Comparison of ENCODE assay signal across 2 cellular contexts in genomic region chr1:14804626-14805025, GRCh38.
A peak's percentile ranks its signal among the peaks of the same experiment; 100 is the strongest.
TF ChIP-seq lines count a peak whose summit lies in the region.

No MANE protein-coding gene starts in this region.

TF ChIP-seq in IMR-90, 13 proteins besides CTCF, POLR2A, EP300 and RAD21 (continued from another document):
- TF ChIP-seq MXI1 (IDR thresholded peaks at IDR 0.05; ENCODE audit: borderline replicate concordance, low read depth, low read length) (no peak), FOS (IDR thresholded peaks at IDR 0.05; ENCODE audit: low read depth, low read length) (no peak), CHD1 (IDR thresholded peaks at IDR 0.05; ENCODE audit: low read depth, low read length) (no peak), USF2 (IDR thresholded peaks at IDR 0.05; ENCODE audit: low read depth, low read length) (no peak), BHLHE40 (IDR thresholded peaks at IDR 0.05; ENCODE audit: low read depth, low read length) (no peak), SMC3 (IDR thresholded peaks at IDR 0.05; ENCODE audit: low read depth, low read length) (no peak), MAFK (IDR thresholded peaks at IDR 0.05; ENCODE audit: low read depth, low read length) (no peak), RCOR1 (IDR thresholded peaks at IDR 0.05; ENCODE audit: insufficient replicate concordance, low read length) (no peak), ELK1 (IDR thresholded peaks at IDR 0.05; ENCODE audit: borderline replicate concordance, low read depth, low read length) (no peak)

TF ChIP-seq in K562, 482 proteins besides CTCF, POLR2A, EP300 and RAD21 (continued from another document):
- TF ChIP-seq TFAP4 (CRISPR knock-in tag; IDR thresholded peaks at IDR 0.05; ENCODE audit: borderline replicate concordance) (peak; percentile 24; the same call in 1 of the 2 replicates), PKNOX1 (IDR thresholded peaks at IDR 0.05) (peak; percentile 76), YY1 (IDR thresholded peaks at IDR 0.05; ENCODE audit: borderline replicate concordance in 1 of 3, control insufficient read depth in 1 of 3, extremely low read depth in 1 of 3, insufficient read depth in 3 of 3, insufficient read length in 1 of 3, insufficient replicate concordance in 2 of 3, low read depth in 1 of 3, low read length in 2 of 3) (peak in 1 of 3 experiments; percentile 35), SMC3 (conservative IDR thresholded peaks at IDR 0.05; ENCODE audit: insufficient read depth, low read depth, low read length) (peak; percentile 53), HLTF (IDR thresholded peaks at IDR 0.05) (no peak), SMAD4 (CRISPR knock-in tag; conservative IDR thresholded peaks at IDR 0.05) (0 out of 2 replicates have a peak, but pooled peaks have one; percentile 22), ZBTB12 (CRISPR knock-in tag; IDR thresholded peaks at IDR 0.05) (no peak), POU5F1 (IDR thresholded peaks at IDR 0.05; ENCODE audit: borderline replicate concordance, low read depth, low read length, partially characterized antibody) (no peak), ZNF830 (CRISPR knock-in tag; IDR thresholded peaks at IDR 0.05) (no peak), ARID2 (IDR thresholded peaks at IDR 0.05) (no peak), MEIS2 (IDR thresholded peaks at IDR 0.05; ENCODE audit: partially characterized antibody) (peak; percentile 59), GABPB1 (CRISPR knock-in tag; IDR thresholded peaks at IDR 0.05) (0 out of 2 replicates have a peak, but pooled peaks have one; percentile 26), POLR3A (IDR thresholded peaks at IDR 0.05; ENCODE audit: borderline replicate concordance, extremely low read depth, insufficient read depth, insufficient read length) (no peak), JUND (IDR thresholded peaks at IDR 0.05; ENCODE audit: borderline replicate concordance, low read depth, low read length) (0 out of 2 replicates have a peak, but pooled peaks have one; percentile 6), JUND (tag; IDR thresholded peaks at IDR 0.05; ENCODE audit: borderline replicate concordance, low read depth, low read length) (no peak; the same call in 2 of the 3 replicates), ZBTB8A (IDR thresholded peaks at IDR 0.05; ENCODE audit: partially characterized antibody) (no peak), SMAD3 (CRISPR knock-in tag; conservative IDR thresholded peaks at IDR 0.05) (no peak), ESRRB (CRISPR knock-in tag; IDR thresholded peaks at IDR 0.05; ENCODE audit: borderline replicate concordance) (no peak)
- TF ChIP-seq, protein P1, sequence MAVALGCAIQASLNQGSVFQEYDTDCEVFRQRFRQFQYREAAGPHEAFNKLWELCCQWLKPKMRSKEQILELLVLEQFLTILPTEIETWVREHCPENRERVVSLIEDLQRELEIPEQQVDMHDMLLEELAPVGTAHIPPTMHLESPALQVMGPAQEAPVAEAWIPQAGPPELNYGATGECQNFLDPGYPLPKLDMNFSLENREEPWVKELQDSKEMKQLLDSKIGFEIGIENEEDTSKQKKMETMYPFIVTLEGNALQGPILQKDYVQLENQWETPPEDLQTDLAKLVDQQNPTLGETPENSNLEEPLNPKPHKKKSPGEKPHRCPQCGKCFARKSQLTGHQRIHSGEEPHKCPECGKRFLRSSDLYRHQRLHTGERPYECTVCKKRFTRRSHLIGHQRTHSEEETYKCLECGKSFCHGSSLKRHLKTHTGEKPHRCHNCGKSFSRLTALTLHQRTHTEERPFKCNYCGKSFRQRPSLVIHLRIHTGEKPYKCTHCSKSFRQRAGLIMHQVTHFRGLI (CRISPR knock-in tag; IDR thresholded peaks at IDR 0.05), result no peak
- TF ChIP-seq, protein P2, sequence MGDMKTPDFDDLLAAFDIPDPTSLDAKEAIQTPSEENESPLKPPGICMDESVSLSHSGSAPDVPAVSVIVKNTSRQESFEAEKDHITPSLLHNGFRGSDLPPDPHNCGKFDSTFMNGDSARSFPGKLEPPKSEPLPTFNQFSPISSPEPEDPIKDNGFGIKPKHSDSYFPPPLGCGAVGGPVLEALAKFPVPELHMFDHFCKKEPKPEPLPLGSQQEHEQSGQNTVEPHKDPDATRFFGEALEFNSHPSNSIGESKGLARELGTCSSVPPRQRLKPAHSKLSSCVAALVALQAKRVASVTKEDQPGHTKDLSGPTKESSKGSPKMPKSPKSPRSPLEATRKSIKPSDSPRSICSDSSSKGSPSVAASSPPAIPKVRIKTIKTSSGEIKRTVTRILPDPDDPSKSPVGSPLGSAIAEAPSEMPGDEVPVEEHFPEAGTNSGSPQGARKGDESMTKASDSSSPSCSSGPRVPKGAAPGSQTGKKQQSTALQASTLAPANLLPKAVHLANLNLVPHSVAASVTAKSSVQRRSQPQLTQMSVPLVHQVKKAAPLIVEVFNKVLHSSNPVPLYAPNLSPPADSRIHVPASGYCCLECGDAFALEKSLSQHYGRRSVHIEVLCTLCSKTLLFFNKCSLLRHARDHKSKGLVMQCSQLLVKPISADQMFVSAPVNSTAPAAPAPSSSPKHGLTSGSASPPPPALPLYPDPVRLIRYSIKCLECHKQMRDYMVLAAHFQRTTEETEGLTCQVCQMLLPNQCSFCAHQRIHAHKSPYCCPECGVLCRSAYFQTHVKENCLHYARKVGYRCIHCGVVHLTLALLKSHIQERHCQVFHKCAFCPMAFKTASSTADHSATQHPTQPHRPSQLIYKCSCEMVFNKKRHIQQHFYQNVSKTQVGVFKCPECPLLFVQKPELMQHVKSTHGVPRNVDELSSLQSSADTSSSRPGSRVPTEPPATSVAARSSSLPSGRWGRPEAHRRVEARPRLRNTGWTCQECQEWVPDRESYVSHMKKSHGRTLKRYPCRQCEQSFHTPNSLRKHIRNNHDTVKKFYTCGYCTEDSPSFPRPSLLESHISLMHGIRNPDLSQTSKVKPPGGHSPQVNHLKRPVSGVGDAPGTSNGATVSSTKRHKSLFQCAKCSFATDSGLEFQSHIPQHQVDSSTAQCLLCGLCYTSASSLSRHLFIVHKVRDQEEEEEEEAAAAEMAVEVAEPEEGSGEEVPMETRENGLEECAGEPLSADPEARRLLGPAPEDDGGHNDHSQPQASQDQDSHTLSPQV (IDR thresholded peaks at IDR 0.05), result peak; percentile 47
TF ChIP-seq in K562: peak in this region for 9.
